19 cellular contexts compared by ENCODE assay signal in the genomic region with DNA sequence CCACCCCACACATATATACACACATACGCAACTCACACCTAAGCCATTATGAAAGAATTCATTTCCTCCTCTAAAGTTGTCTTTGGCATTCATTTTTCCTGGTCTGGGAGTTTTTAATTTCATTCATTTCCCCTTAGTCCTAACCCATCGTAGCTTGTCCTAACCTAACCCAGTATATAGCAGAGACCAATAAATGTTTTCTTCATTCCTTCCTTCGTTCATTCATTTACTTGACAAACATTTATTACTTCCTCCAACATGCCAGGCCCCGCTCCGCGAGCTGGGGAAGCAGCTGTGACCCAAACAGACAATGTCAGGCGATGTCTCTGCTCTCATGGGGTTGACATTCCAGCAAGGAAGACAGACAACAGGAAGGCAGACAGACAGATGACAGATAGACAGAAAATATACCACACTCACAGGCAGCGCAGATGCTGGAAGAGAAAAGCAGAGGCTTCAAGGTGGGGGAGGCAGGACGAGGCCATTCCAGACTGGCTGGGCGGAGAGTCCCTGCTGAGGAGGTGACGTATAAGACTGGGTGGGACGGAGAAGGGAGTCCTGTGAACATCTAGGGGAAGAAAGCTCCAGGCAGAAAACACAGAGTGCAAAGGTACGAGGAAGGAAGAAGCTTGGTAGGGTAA. TPM values are rescaled to one million over a fixed set of nuclear protein-coding genes. Genes with fewer than 3 reads are reported as not detected.
A peak's percentile ranks its signal among the peaks of the same experiment; 100 is the strongest.
DNase-seq lines count a peak whose midpoint lies in the region; ATAC-seq and TF ChIP-seq lines count a peak whose summit lies in the region.
"Had no signal": no experiment of that assay in that cellular context is flagged by ENCODE, and none has a peak within 500 bp of the region (broad histone marks: within the 10 kb centered on the region; RNA-seq: fewer than 3 reads in every experiment).

No MANE protein-coding gene starts in this region.

- peaks cover 20% of the 10 kb centered on the region for H3K4me1 ChIP-seq in Caco-2
- peaks cover 25% of the 10 kb centered on the region for H3K4me1 ChIP-seq in mammary epithelial cell (ENCODE audit: insufficient read depth, low read length)
- H3K4me1 ChIP-seq in neutrophil (ENCODE audit: control insufficient read depth in 1 of 2, insufficient read depth in 1 of 2, low read depth in 1 of 2, low read length in 1 of 2): peaks cover 55 to 57% of the 10 kb centered on the region in 2 experiments
- H3K4me1 ChIP-seq: ascending aorta had no signal

- BruUV-seq in Caco-2 (replicated peaks; lab: Mats Ljungman, UMichigan): no TSS peak
- no TSS peak for BruUV-seq in mammary epithelial cell (replicated peaks; lab: Mats Ljungman, UMichigan)

- H3K27me3 Mint-ChIP-seq in Caco-2 (ENCODE audit: insufficient read depth, unreplicated experiment): no peaks in the 10 kb centered on the region
- H3K27me3 Mint-ChIP-seq in T-cell: peaks cover 23 to 25% of the 10 kb centered on the region in 2 donors

- H3K9me3 Mint-ChIP-seq in Caco-2 (ENCODE audit: unreplicated experiment) (no peaks in the 10 kb centered on the region), T-cell (no peaks in the 10 kb centered on the region)
- H3K9me3 Mint-ChIP-seq: HFFc6; naive thymus-derived CD4-positive, alpha-beta T cell; stimulated activated naive B cell treated with anti-CD40 and anti-IgM and Interleukin-4, amounts not matched to agents 10 μg/mL and 1 μg/mL and 100 μg/mL, for 72 hours had no signal

- no peak overlapping the region for H3K4me3 ChIP-seq in Caco-2 (ENCODE audit: low read depth, low read length)
- peak overlapping the region in 1 of 3 experiments; percentile 11 for H3K4me3 ChIP-seq in mammary epithelial cell (replicated peaks in 1 of 3; ENCODE audit: insufficient read depth in 1 of 3, low read depth in 2 of 3, low read length in 3 of 3)
- H3K4me3 ChIP-seq in neutrophil (ENCODE audit: low read depth in 1 of 2, low read length in 1 of 2): no peak overlapping the region
- H3K4me3 ChIP-seq: ascending aorta had no signal

- 37% methylated on average over 12 of the region's 13 CpGs for WGBS in mammary epithelial cell (ENCODE audit: low coverage, missing lambda C conversion rate)

- no peak for DNase-seq in Caco-2
- peak; percentile 20 for DNase-seq in mammary epithelial cell
- peak; percentile 27 for DNase-seq in iris pigment epithelial cell (ENCODE audit: low read depth)
- no peak for DNase-seq in T-cell
- no peak for DNase-seq in DMS53 treated with DMSO at 0.1 percent for 48 hours (lab: John Stamatoyannopoulos, UW; ENCODE audit: unreplicated experiment)
- no peak for DNase-seq in stimulated activated CD4-positive, alpha-beta T cell treated with anti-CD3 and anti-CD28 coated beads, Interleukin-4, amount 100 ng/mL, for 4 hours
- DNase-seq: DMS79; HFFc6; Kasumi-1; naive thymus-derived CD4-positive, alpha-beta T cell; NCI-H1694; right cardiac atrium; stimulated activated naive B cell treated with anti-CD40 and anti-IgM and Interleukin-4, amounts not matched to agents 10 μg/mL and 1 μg/mL and 100 μg/mL, for 72 hours had no signal

- peak overlapping the region; percentile 82 for H2AFZ ChIP-seq in mammary epithelial cell (ENCODE audit: low read depth, low read length)

- in situ Hi-C loops in mammary epithelial cell (cut with MboI; ENCODE audit: low sequenced_read_pairs in 2 of 2): no loop called here

- ATAC-seq in T-cell (replicated peaks in 1 of 4) (no peak), GM18867 (IDR thresholded peaks at IDR 0.05; ENCODE audit: unreplicated experiment) (no peak)
- ATAC-seq: naive thymus-derived CD4-positive, alpha-beta T cell; stimulated activated naive B cell treated with anti-CD40 and anti-IgM and Interleukin-4, amounts not matched to agents 10 μg/mL and 1 μg/mL and 100 μg/mL, for 72 hours had no signal

- H3K27ac ChIP-seq in mammary epithelial cell (ENCODE audit: insufficient read depth, low read depth, low read length): peak overlapping the region; percentile 37
- H3K27ac ChIP-seq in neutrophil: peak overlapping the region; percentile 70
- H3K27ac ChIP-seq: ascending aorta, VCaP had no signal

- dilution Hi-C loops in mammary epithelial cell (cut with HindIII; ENCODE audit: low sequenced_read_pairs): no loop called here

- H3K27ac Mint-ChIP-seq in Caco-2 (ENCODE audit: unreplicated experiment) (peak overlapping the region; percentile 24), T-cell (no peak overlapping the region)
- H3K27ac Mint-ChIP-seq: naive thymus-derived CD4-positive, alpha-beta T cell; stimulated activated naive B cell treated with anti-CD40 and anti-IgM and Interleukin-4, amounts not matched to agents 10 μg/mL and 1 μg/mL and 100 μg/mL, for 72 hours had no signal

- H3K27me3 ChIP-seq in Caco-2 (replicated peaks; ENCODE audit: control insufficient read depth, insufficient read depth, low read length) (no peaks in the 10 kb centered on the region), mammary epithelial cell (ENCODE audit: insufficient read depth, low read length) (no peaks in the 10 kb centered on the region), neutrophil (no peaks in the 10 kb centered on the region)
- H3K27me3 ChIP-seq: ascending aorta had no signal

- H3K79me2 ChIP-seq in mammary epithelial cell (ENCODE audit: insufficient read depth, low read length): no peaks in the 10 kb centered on the region

- CTCF ChIA-PET in Caco-2 (lab: Charles Lee) (interaction anchor here (1.1 kb wide), 1 partner anchor 39 kb away, joined by 3 read pairs; no protein-coding TSS in a partner anchor), mammary epithelial cell (lab: Charles Lee; ENCODE audit: low non-redundant PET) (no interaction called here), T-cell (lab: Charles Lee) (no interaction called here)

- H3K36me3 ChIP-seq in Caco-2 (ENCODE audit: control insufficient read depth, insufficient read depth, low read length) (no peaks in the 10 kb centered on the region), mammary epithelial cell (ENCODE audit: insufficient read depth, low read length) (no peaks in the 10 kb centered on the region), neutrophil (peaks cover 33% of the 10 kb centered on the region)
- H3K36me3 ChIP-seq: ascending aorta had no signal

- peak overlapping the region; percentile 17 for H3K9ac ChIP-seq in mammary epithelial cell (ENCODE audit: insufficient read depth, low read length)

- H3K4me1 Mint-ChIP-seq in Caco-2 (ENCODE audit: low read depth, unreplicated experiment) (peaks cover 8% of the 10 kb centered on the region), T-cell (no peaks in the 10 kb centered on the region)

- H3K36me3 Mint-ChIP-seq in Caco-2 (ENCODE audit: insufficient read depth, unreplicated experiment): no peaks in the 10 kb centered on the region
- H3K36me3 Mint-ChIP-seq in T-cell: no peaks in the 10 kb centered on the region
- H3K36me3 Mint-ChIP-seq: stimulated activated naive B cell treated with anti-CD40 and anti-IgM and Interleukin-4, amounts not matched to agents 10 μg/mL and 1 μg/mL and 100 μg/mL, for 72 hours had no signal

- H3K4me2 ChIP-seq in mammary epithelial cell (ENCODE audit: insufficient read depth, low read depth, low read length): peak overlapping the region; percentile 12

- intact Hi-C loops in Caco-2 (cut with micrococcal nuclease; ENCODE audit: unreplicated experiment): no loop called here
- intact Hi-C loops in mammary epithelial cell (cut with micrococcal nuclease): no loop called here

- H3K4me3 Mint-ChIP-seq in Caco-2 (ENCODE audit: unreplicated experiment): no peak overlapping the region
- no peak overlapping the region for H3K4me3 Mint-ChIP-seq in T-cell
- H3K4me3 Mint-ChIP-seq: B cell; naive thymus-derived CD4-positive, alpha-beta T cell; stimulated activated naive B cell treated with anti-CD40 and anti-IgM and Interleukin-4, amounts not matched to agents 10 μg/mL and 1 μg/mL and 100 μg/mL, for 72 hours had no signal

- H3K9me3 ChIP-seq in Caco-2: no peaks in the 10 kb centered on the region
- H3K9me3 ChIP-seq in mammary epithelial cell (replicated peaks; ENCODE audit: insufficient read depth, low read length): no peaks in the 10 kb centered on the region
- H3K9me3 ChIP-seq in neutrophil: no peaks in the 10 kb centered on the region
- H3K9me3 ChIP-seq: ascending aorta had no signal

- POLR2A ChIA-PET in Caco-2 (lab: Charles Lee): no interaction called here
- POLR2A ChIA-PET in T-cell (lab: Charles Lee): no interaction called here

- no peaks in the 10 kb centered on the region for H4K20me1 ChIP-seq in mammary epithelial cell (ENCODE audit: insufficient read depth, low read length)

- TF ChIP-seq CTCF in Caco-2 (IDR thresholded peaks at IDR 0.05; ENCODE audit: insufficient read depth in 1 of 2, low read depth in 1 of 2, low read length in 1 of 2, severe bottlenecking in 1 of 2, unreplicated experiment in 1 of 2) (no peak), mammary epithelial cell (conservative IDR thresholded peaks at IDR 0.05 in 1 of 2, IDR thresholded peaks at IDR 0.05 in 1 of 2; ENCODE audit: extremely low read depth in 1 of 2, insufficient read depth in 1 of 2, low read depth in 1 of 2, low read length in 2 of 2) (no peak), neutrophil (IDR thresholded peaks at IDR 0.05) (no peak)

RNA-seq across cellular contexts. Expression of a gene that starts 33.7 kb away (rescaled TPM):
- 31.6 and 33.3 TPM in 2 replicates for total RNA-seq in Caco-2 (2022)
- 10 to 100 TPM; 49.6 to 68.3 TPM for total RNA-seq in mammary epithelial cell
- 41.1 TPM for polyA plus RNA-seq in mammary epithelial cell
- 78.0 TPM for polyA minus RNA-seq in mammary epithelial cell
- under 1 TPM in 4 of 5 donors, not detected in 1; 0.15 to 0.72 (median 0.50) TPM for total RNA-seq in T-cell
- total RNA-seq: OCI-LY7 had no signal
- polyA plus RNA-seq: naive thymus-derived CD4-positive, alpha-beta T cell had no signal

Comparison
In these comparisons a context has a peak if more than half of its experiments do, and no peak if none do; other contexts are left out.
1. DNase-seq: peak in mammary epithelial cell (single experiment) and iris pigment epithelial cell (single experiment); none in Caco-2 (0 of 2), T-cell (0 of 34), DMS53 treated with DMSO at 0.1 percent for 48 hours (single experiment) and stimulated activated CD4-positive, alpha-beta T cell treated with anti-CD3 and anti-CD28 coated beads, Interleukin-4, amount 100 ng/mL, for 4 hours (0 of 2).
2. RNA of a gene that starts 33.7 kb away (total RNA-seq): 49.6 to 68.3 TPM in mammary epithelial cell and 31.6 to 33.3 TPM in Caco-2; 0.15 to 0.72 TPM in T-cell; every median in the first group is over 10 times any median in the second.